8 cellular contexts compared by ENCODE assay signal in the genomic region with DNA sequence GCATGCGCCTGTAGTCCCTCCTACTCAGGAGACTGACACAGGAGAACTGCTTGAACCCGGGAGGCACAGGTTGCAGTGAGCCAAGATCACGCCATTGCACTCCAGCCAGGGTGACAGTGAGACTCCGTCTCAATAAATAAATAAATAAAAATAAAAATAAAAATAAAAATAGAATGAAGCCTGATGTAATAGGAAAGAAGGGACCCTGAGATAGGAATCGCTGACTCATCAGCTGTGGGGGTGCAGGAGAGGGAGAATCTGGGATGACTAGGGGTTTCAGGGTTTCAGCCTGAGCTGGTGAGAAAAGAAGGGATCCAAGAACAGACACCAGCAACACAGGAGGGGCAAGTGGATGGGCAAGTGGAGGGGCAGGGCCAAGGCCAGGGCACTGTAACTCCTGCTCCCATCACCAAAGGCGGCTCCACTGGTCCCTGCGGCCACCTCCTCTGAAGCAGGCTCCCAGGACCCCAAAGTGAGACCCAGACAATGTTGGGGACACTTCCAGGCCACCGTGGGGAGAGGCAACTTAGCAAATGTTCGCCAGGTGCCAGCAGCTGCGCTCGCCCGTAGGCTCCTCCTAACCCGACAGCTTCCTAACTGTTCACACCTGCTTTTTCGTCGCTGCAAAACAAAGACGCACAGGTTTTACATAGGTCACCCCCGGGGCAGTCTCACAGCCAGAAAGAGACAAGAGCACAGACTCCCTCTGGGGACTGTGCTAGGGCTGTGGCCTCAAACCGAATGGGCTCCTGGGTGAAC. TPM values are rescaled to one million over a fixed set of nuclear protein-coding genes. Genes with fewer than 3 reads are reported as not detected.
A peak's percentile ranks its signal among the peaks of the same experiment; 100 is the strongest.
DNase-seq lines count a peak whose midpoint lies in the region; ATAC-seq and TF ChIP-seq lines count a peak whose summit lies in the region.

No MANE protein-coding gene starts in this region.

- DNase-seq in LNCaP clone FGC (ENCODE audit: low read depth) = no peak
- DNase-seq in activated naive CD8-positive, alpha-beta T cell treated with anti-CD3 and anti-CD28 coated beads, Interleukin-2, amount 10 ng/mL, durations not matched to agents 7 days and 5 days = no peak
- no peak for DNase-seq in NCI-H1694 treated with DMSO at 0.1 percent for 48 hours (lab: John Stamatoyannopoulos, UW)

- 56% methylated on average over 18 of the region's 18 CpGs for WGBS in liver

- no peak for TF ChIP-seq RAD21 in liver (IDR thresholded peaks at IDR 0.05)

- TF ChIP-seq CTCF in LNCaP clone FGC (IDR thresholded peaks at IDR 0.05; ENCODE audit: control insufficient read depth, extremely low read depth, insufficient read depth) = no peak
- TF ChIP-seq CTCF in liver (IDR thresholded peaks at IDR 0.05; ENCODE audit: low read depth, low read length, missing input control) = no peak

- H3K36me3 Mint-ChIP-seq in activated naive CD8-positive, alpha-beta T cell treated with anti-CD3 and anti-CD28 coated beads, Interleukin-2, amount 10 ng/mL, durations not matched to agents 7 days and 5 days = peaks cover 34% of the 10 kb centered on the region

- peaks cover 16% of the 10 kb centered on the region for H3K4me1 ChIP-seq in ES-I3 (ENCODE audit: insufficient read depth, low read length)
- peaks cover 3 to 43% (median 33%) of the 10 kb centered on the region in 4 donors for H3K4me1 ChIP-seq in liver (ENCODE audit: control insufficient read depth in 4 of 4, insufficient read depth in 4 of 4, low read length in 3 of 4)

- H3K4me1 Mint-ChIP-seq in activated naive CD8-positive, alpha-beta T cell treated with anti-CD3 and anti-CD28 coated beads, Interleukin-2, amount 10 ng/mL, durations not matched to agents 7 days and 5 days = peaks cover 41% of the 10 kb centered on the region

- no peaks in the 10 kb centered on the region for H3K27me3 ChIP-seq in liver (ENCODE audit: control insufficient read depth in 4 of 4, insufficient read depth in 4 of 4, low read length in 3 of 4)

- H3K27ac Mint-ChIP-seq in activated naive CD8-positive, alpha-beta T cell treated with anti-CD3 and anti-CD28 coated beads, Interleukin-2, amount 10 ng/mL, durations not matched to agents 7 days and 5 days = peak overlapping the region; percentile 96

- POLR2A ChIA-PET in activated naive CD8-positive, alpha-beta T cell treated with anti-CD3 and anti-CD28 coated beads, Interleukin-2, amount 10 ng/mL, durations not matched to agents 7 days and 5 days (lab: Charles Lee) = interaction anchor here (0.9 to 4.3 kb wide), 7 partner anchors 9 to 141 kb away, joined by 3 to 64 read pairs (median 4); partner anchors contain the start of gene USE1

- no peaks in the 10 kb centered on the region for H3K9me3 Mint-ChIP-seq in activated naive CD8-positive, alpha-beta T cell treated with anti-CD3 and anti-CD28 coated beads, Interleukin-2, amount 10 ng/mL, durations not matched to agents 7 days and 5 days

- H3K27me3 Mint-ChIP-seq in activated naive CD8-positive, alpha-beta T cell treated with anti-CD3 and anti-CD28 coated beads, Interleukin-2, amount 10 ng/mL, durations not matched to agents 7 days and 5 days = no peaks in the 10 kb centered on the region

- no peak for ATAC-seq in activated naive CD8-positive, alpha-beta T cell treated with anti-CD3 and anti-CD28 coated beads, Interleukin-2, amount 10 ng/mL, durations not matched to agents 7 days and 5 days (ENCODE audit: low read depth)
- no peak for ATAC-seq in activated CD4-positive, CD25-positive, alpha-beta regulatory T cell treated with anti-CD3 and anti-CD28 coated beads, Interleukin-2, amount 50 U/mL, for 24 hours
- ATAC-seq in GM21390 (IDR thresholded peaks at IDR 0.05; ENCODE audit: unreplicated experiment) = no peak
- no peak for ATAC-seq in HG03095 (IDR thresholded peaks at IDR 0.05; ENCODE audit: unreplicated experiment)

- H3K9me3 ChIP-seq in ES-I3 (ENCODE audit: control insufficient read depth, insufficient read depth, low read length) = no peaks in the 10 kb centered on the region
- no peaks in the 10 kb centered on the region for H3K9me3 ChIP-seq in liver (ENCODE audit: control insufficient read depth in 4 of 4, low read length in 3 of 4)

- H3K4me3 ChIP-seq in LNCaP clone FGC (ENCODE audit: low read depth, low read length) (peak overlapping the region; percentile 74), liver (ENCODE audit: low read depth in 1 of 3, low read length in 3 of 3) (peak overlapping the region; percentile 73 to 91 (median 89))

- peak overlapping the region in 1 of 2 donors; percentile 71 for H3K27ac ChIP-seq in liver (ENCODE audit: low read depth in 1 of 2, low read length in 2 of 2)

- H3K9ac ChIP-seq in ES-I3 (ENCODE audit: low read depth, low read length) (peak overlapping the region; percentile 71; the same call in 1 of the 2 replicates), liver (ENCODE audit: low read depth in 1 of 2, low read length in 2 of 2) (no peak overlapping the region)

- H3K36me3 ChIP-seq in ES-I3 (ENCODE audit: insufficient read depth, low read length) (0 out of 2 replicates have a peak, but pooled peaks cover 3% of the 10 kb centered on the region), liver (ENCODE audit: control insufficient read depth in 4 of 4, insufficient read depth in 3 of 4, low read depth in 1 of 4, low read length in 3 of 4) (peaks cover 0 to 2% (median under 1%) of the 10 kb centered on the region in 4 donors)

- peak overlapping the region; percentile 99 for H3K4me3 Mint-ChIP-seq in activated naive CD8-positive, alpha-beta T cell treated with anti-CD3 and anti-CD28 coated beads, Interleukin-2, amount 10 ng/mL, durations not matched to agents 7 days and 5 days

TF ChIP-seq in liver, 16 proteins besides CTCF, POLR2A, EP300 and RAD21:
- TF ChIP-seq NR2F2 (IDR thresholded peaks at IDR 0.05) (no peak), ZBTB33 (IDR thresholded peaks at IDR 0.05) (no peak), GABPA (IDR thresholded peaks at IDR 0.05 in 1 of 2, conservative IDR thresholded peaks at IDR 0.05 in 1 of 2) (no peak), HNF4G (IDR thresholded peaks at IDR 0.05) (no peak), FOXA1 (IDR thresholded peaks at IDR 0.05) (no peak), YY1 (IDR thresholded peaks at IDR 0.05) (no peak)

RNA-seq across cellular contexts. Expression of gene HAUS8, which starts 1.2 kb away (rescaled TPM):
- total RNA-seq in activated naive CD8-positive, alpha-beta T cell treated with anti-CD3 and anti-CD28 coated beads, Interleukin-2, amount 10 ng/mL, durations not matched to agents 7 days and 5 days = 10 to 100 TPM; 50.7 to 51.7 TPM
- 1 to 10 TPM; 3.3 to 5.7 TPM for total RNA-seq in liver
- 1 to 10 TPM; 3.3 to 4.2 TPM for polyA plus RNA-seq in liver

RNA-seq across cellular contexts. Expression of gene MYO9B, which starts 1.5 kb away (rescaled TPM):
- total RNA-seq in activated naive CD8-positive, alpha-beta T cell treated with anti-CD3 and anti-CD28 coated beads, Interleukin-2, amount 10 ng/mL, durations not matched to agents 7 days and 5 days = 100 to 1,000 TPM; 275 to 285 TPM
- 10 to 100 TPM; 21.5 to 32.5 TPM for total RNA-seq in liver
- polyA plus RNA-seq in liver = 10 to 100 TPM in 1 of 2 donors, 1 to 10 TPM in 1; 9.1 to 20.5 TPM

RNA-seq across cellular contexts. Expression of gene CPAMD8, which starts 47.4 kb away (rescaled TPM):
- under 1 TPM; 0.42 to 0.68 TPM for total RNA-seq in activated naive CD8-positive, alpha-beta T cell treated with anti-CD3 and anti-CD28 coated beads, Interleukin-2, amount 10 ng/mL, durations not matched to agents 7 days and 5 days
- 1 to 10 TPM; 1.0 to 1.4 TPM for total RNA-seq in liver
- polyA plus RNA-seq in liver = 1 to 10 TPM in 1 of 2 donors, under 1 TPM in 1; 0.92 to 1.2 TPM

Comparison
In these comparisons a context has a peak if more than half of its experiments do, and no peak if none do; other contexts are left out.
1. RNA of gene HAUS8, which starts 1.2 kb away (total RNA-seq): 50.7 to 51.7 TPM in activated naive CD8-positive, alpha-beta T cell treated with anti-CD3 and anti-CD28 coated beads, Interleukin-2, amount 10 ng/mL, durations not matched to agents 7 days and 5 days; 3.3 to 5.7 TPM in liver; every median in the first group is over 4 times any median in the second.
2. RNA of gene MYO9B, which starts 1.5 kb away (total RNA-seq): 275 to 285 TPM in activated naive CD8-positive, alpha-beta T cell treated with anti-CD3 and anti-CD28 coated beads, Interleukin-2, amount 10 ng/mL, durations not matched to agents 7 days and 5 days; 21.5 to 32.5 TPM in liver; every median in the first group is over 4 times any median in the second.